In genomic region chr16:24781256-24781655, GRCh38 we compare ENCODE assay signal across 23 cellular contexts.
"Had no signal": no experiment of that assay in that cellular context is flagged by ENCODE, and none has a peak within 500 bp of the region (broad histone marks: within the 10 kb centered on the region; RNA-seq: fewer than 3 reads in every experiment).

No MANE protein-coding gene starts in this region.

- H3K4me3 Mint-ChIP-seq: natural killer cell treated with Interleukin-12 subunit alpha and Interleukin-12 subunit beta and Interleukin-15 and Interleukin-18, amount 100 ng/mL, for 72 hours; neural progenitor cell had no signal

- H3K4me3 ChIP-seq: dorsolateral prefrontal cortex, left lung, lung, neural progenitor cell, pancreas, prostate gland, sigmoid colon, skin epidermis, tibial artery, upper lobe of left lung, uterus had no signal

- H3K4me1 ChIP-seq: left lung, prostate gland, uterus had no signal

- DNase-seq: cortex of kidney; dorsolateral prefrontal cortex; effector CD8-positive, alpha-beta T cell; foreskin melanocyte; islet precursor cell; left lung; mesenchymal stem cell; midbrain; nucleus accumbens; pancreas; retina; sigmoid colon; stimulated activated CD4-positive, alpha-beta T cell treated with anti-CD3 and anti-CD28 coated beads, Interleukin-2, amount 100 ng/mL, for 24 hours; stimulated activated CD4-positive, alpha-beta T cell treated with anti-CD3 and anti-CD28 coated beads, Interleukin-4, amount 100 ng/mL, for 4 hours; stimulated activated naive CD4-positive, alpha-beta T cell; tibial artery; uterus had no signal

- ATAC-seq: left lung; natural killer cell treated with Interleukin-12 subunit alpha and Interleukin-12 subunit beta and Interleukin-15 and Interleukin-18, amount 100 ng/mL, for 72 hours; pancreas had no signal

- H3K9me3 Mint-ChIP-seq: natural killer cell treated with Interleukin-12 subunit alpha and Interleukin-12 subunit beta and Interleukin-15 and Interleukin-18, amount 100 ng/mL, for 72 hours; neural progenitor cell had no signal

- H3K36me3 ChIP-seq: prostate gland, uterus had no signal

- H3K4me1 Mint-ChIP-seq: neural progenitor cell had no signal

- H3K27ac Mint-ChIP-seq: natural killer cell treated with Interleukin-12 subunit alpha and Interleukin-12 subunit beta and Interleukin-15 and Interleukin-18, amount 100 ng/mL, for 72 hours; neural progenitor cell had no signal

- H3K27me3 Mint-ChIP-seq: natural killer cell treated with Interleukin-12 subunit alpha and Interleukin-12 subunit beta and Interleukin-15 and Interleukin-18, amount 100 ng/mL, for 72 hours had no signal

- H3K27ac ChIP-seq: dorsolateral prefrontal cortex, left lung, neural progenitor cell, pancreas, prostate gland, skin epidermis, tibial artery, upper lobe of left lung, uterus had no signal

- H3K9me3 ChIP-seq: left lung, pancreas, prostate gland, sigmoid colon, tibial artery, upper lobe of left lung, uterus had no signal

- H3K27me3 ChIP-seq: dorsolateral prefrontal cortex, left lung, neural progenitor cell, pancreas, sigmoid colon, tibial artery, upper lobe of left lung, uterus had no signal
